In the genomic region with DNA sequence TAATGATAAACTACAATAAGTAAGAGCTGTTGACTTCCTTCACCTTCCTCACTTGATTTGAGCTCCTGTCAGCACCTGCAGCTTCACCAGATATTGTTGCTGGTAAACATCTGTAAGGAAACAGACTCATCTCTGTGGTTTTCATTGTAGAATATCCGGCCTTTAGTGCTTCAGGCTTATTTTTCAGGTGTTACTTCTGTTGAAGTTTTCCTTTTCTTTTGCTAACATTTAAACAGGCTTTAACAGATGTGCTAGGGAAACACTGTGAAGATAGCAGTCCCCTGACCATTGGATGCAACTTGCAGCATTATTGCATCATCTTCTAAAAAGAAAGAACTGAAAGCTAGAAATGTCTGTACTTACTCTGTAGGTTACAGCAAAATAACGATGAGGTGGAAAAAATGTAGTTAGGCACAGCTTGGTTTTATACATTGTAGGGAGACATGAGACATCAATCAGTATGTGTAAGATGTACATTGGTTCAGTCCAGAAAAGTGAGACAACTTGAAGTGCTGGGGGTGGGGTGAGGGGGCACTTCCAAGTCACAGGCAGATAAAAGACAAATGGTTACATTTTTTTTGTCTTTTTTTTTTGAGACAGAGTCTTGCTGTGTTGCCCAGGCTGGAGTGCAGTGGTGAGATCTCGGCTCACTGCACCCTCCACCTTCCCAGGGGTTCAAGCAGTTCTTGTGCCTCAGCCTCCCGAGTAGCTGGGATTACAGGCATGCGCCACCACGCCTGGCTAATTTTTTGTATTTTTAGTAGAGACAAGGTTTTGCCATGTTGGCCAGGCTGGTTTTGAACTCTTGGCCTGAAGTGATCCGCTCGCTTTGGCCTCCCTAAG, we compare ENCODE assay signal across 9 cellular contexts.
DNase-seq lines count a peak whose midpoint lies in the region; ATAC-seq and TF ChIP-seq lines count a peak whose summit lies in the region.
"Had no signal": no experiment of that assay in that cellular context is flagged by ENCODE, and none has a peak within 500 bp of the region (broad histone marks: within the 10 kb centered on the region; RNA-seq: fewer than 3 reads in every experiment).

No MANE protein-coding gene starts in this region.

- H3K4me3 ChIP-seq in DND-41 (ENCODE audit: low read depth in 1 of 2, low read length in 2 of 2) (peak overlapping the region in 1 of 2 experiments; percentile 37; a peak in 2 of 4 replicates), iPS-18a (ENCODE audit: low read length) (no peak overlapping the region)
- H3K4me3 ChIP-seq: SJSA1 had no signal

- TF ChIP-seq CTCF in DND-41 (IDR thresholded peaks at IDR 0.05; ENCODE audit: borderline replicate concordance, extremely low read depth, low read length, poor library complexity, severe bottlenecking): no peak

- peak overlapping the region; percentile 55 for H3K4me2 ChIP-seq in DND-41 (ENCODE audit: insufficient read depth, low read length)

- H3K27me3 ChIP-seq in DND-41 (ENCODE audit: insufficient read depth, low read length, poor library complexity) (no peaks in the 10 kb centered on the region), iPS-18a (ENCODE audit: control insufficient read depth, insufficient read depth, low read length) (no peaks in the 10 kb centered on the region)
- H3K27me3 ChIP-seq: SJSA1 had no signal

- ATAC-seq in DND-41 (ENCODE audit: insufficient read depth, low read depth) (peak; percentile 72), GM21367 (IDR thresholded peaks at IDR 0.05; ENCODE audit: unreplicated experiment) (peak; percentile 56), HG03521 (IDR thresholded peaks at IDR 0.05; ENCODE audit: unreplicated experiment) (peak; percentile 65)

- H3K9me3 ChIP-seq in DND-41 (ENCODE audit: insufficient read depth, low read length, severe bottlenecking) (no peaks in the 10 kb centered on the region), iPS-18a (ENCODE audit: control insufficient read depth, low read depth, low read length) (no peaks in the 10 kb centered on the region)
- H3K9me3 ChIP-seq: SJSA1 had no signal

- peak; percentile 74 for DNase-seq in DND-41
- DNase-seq in activated CD4-positive, alpha-beta T cell treated with anti-CD3 and anti-CD28 coated beads, Interleukin-2, amount 50 U/mL, for 4 hours: peak; percentile 27 to 33
- DNase-seq in nucleus accumbens (lab: John Stamatoyannopoulos, UW): no peak
- DNase-seq in cerebellar nuclear complex (lab: John Stamatoyannopoulos, UW): no peak
- no peak for DNase-seq in NCI-H82 treated with DMSO at 0.1 percent for 48 hours (lab: John Stamatoyannopoulos, UW; ENCODE audit: unreplicated experiment)

- H4K20me1 ChIP-seq in DND-41 (ENCODE audit: insufficient read depth, low read length): peaks cover under 1% of the 10 kb centered on the region; the same call in 1 of the 2 replicates

- H3K36me3 ChIP-seq in DND-41 (ENCODE audit: insufficient read depth, low read length): peaks cover 82% of the 10 kb centered on the region
- peaks cover 16% of the 10 kb centered on the region for H3K36me3 ChIP-seq in iPS-18a (ENCODE audit: control insufficient read depth, low read depth, low read length)

- H3K27ac ChIP-seq in DND-41 (ENCODE audit: low read length): peak overlapping the region; percentile 94
- H3K27ac ChIP-seq in iPS-18a (ENCODE audit: low read length): peak overlapping the region; percentile 57
- H3K27ac ChIP-seq: SJSA1 had no signal

- H3K79me2 ChIP-seq in DND-41 (ENCODE audit: insufficient read depth, low read length): peaks cover 91% of the 10 kb centered on the region

- H2AFZ ChIP-seq in DND-41 (ENCODE audit: low read depth, low read length): no peak overlapping the region

- peak overlapping the region; percentile 51 for H3K9ac ChIP-seq in DND-41 (ENCODE audit: low read depth, low read length)
- H3K9ac ChIP-seq in iPS-18a (ENCODE audit: low read length): no peak overlapping the region

- H3K4me1 ChIP-seq in DND-41 (ENCODE audit: insufficient read depth, low read length) (peaks cover 71% of the 10 kb centered on the region), iPS-18a (ENCODE audit: control insufficient read depth, low read depth, low read length) (peaks cover 8% of the 10 kb centered on the region)

Comparison
In these comparisons a context has a peak if more than half of its experiments do, and no peak if none do; other contexts are left out.
1. DNase-seq: peak in DND-41 (single experiment) and activated CD4-positive, alpha-beta T cell treated with anti-CD3 and anti-CD28 coated beads, Interleukin-2, amount 50 U/mL, for 4 hours (2 of 2); none in nucleus accumbens (0 of 56), cerebellar nuclear complex (0 of 2) and NCI-H82 treated with DMSO at 0.1 percent for 48 hours (single experiment).
2. Peak in every context shown above with its lines, with median percentiles within 50 percentile points of each other: ATAC-seq.